ENCODE assay signal across 16 cellular contexts in the genomic region with DNA sequence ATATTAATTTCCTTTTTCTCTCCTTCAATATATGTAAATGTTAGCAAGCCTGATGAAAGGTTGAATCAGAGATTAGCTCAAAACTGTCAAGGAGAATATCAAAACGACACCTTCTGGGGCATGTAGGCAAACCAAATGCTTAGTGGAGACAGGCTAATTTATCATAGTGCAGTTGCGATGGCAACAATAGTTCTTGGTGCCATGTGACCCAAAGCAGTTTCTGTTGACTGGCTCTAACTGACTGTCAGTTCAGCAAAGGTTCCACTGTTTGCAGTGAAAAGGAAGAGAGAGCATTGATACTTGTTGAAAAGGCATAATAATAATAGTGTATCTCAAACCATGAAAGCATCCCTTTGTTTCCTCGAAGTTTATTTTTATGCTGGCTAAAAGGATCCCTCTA.
DNase-seq lines count a peak whose midpoint lies in the region; ATAC-seq and TF ChIP-seq lines count a peak whose summit lies in the region.
"Had no signal": no experiment of that assay in that cellular context is flagged by ENCODE, and none has a peak within 500 bp of the region (broad histone marks: within the 10 kb centered on the region; RNA-seq: fewer than 3 reads in every experiment).

No MANE protein-coding gene starts in this region.

- H3K4me1 Mint-ChIP-seq in endodermal cell = peaks cover 42% of the 10 kb centered on the region
- H3K4me1 Mint-ChIP-seq: naive B cell; stimulated activated memory B cell treated with anti-CD40 and anti-IgM and Interleukin-4, amounts not matched to agents 10 μg/mL and 1 μg/mL and 100 μg/mL, for 72 hours had no signal

- H3K9me3 Mint-ChIP-seq in endodermal cell = no peaks in the 10 kb centered on the region
- H3K9me3 Mint-ChIP-seq: stimulated activated memory B cell treated with anti-CD40 and anti-IgM and Interleukin-4, amounts not matched to agents 10 μg/mL and 1 μg/mL and 100 μg/mL, for 72 hours had no signal

- H3K27me3 Mint-ChIP-seq in endodermal cell (ENCODE audit: insufficient read depth) = no peaks in the 10 kb centered on the region
- H3K27me3 Mint-ChIP-seq: naive B cell; stimulated activated memory B cell treated with anti-CD40 and anti-IgM and Interleukin-4, amounts not matched to agents 10 μg/mL and 1 μg/mL and 100 μg/mL, for 72 hours had no signal

- H3K4me1 ChIP-seq in OCI-LY3 (ENCODE audit: low read length) = peaks cover 11% of the 10 kb centered on the region
- peaks cover 14% of the 10 kb centered on the region for H3K4me1 ChIP-seq in endodermal cell (ENCODE audit: control insufficient read depth, insufficient read depth, low read length)
- no peaks in the 10 kb centered on the region for H3K4me1 ChIP-seq in stomach
- H3K4me1 ChIP-seq: gastrocnemius medialis, vagina had no signal

- H3K27ac Mint-ChIP-seq in endodermal cell = no peak overlapping the region
- H3K27ac Mint-ChIP-seq: naive B cell; stimulated activated memory B cell treated with anti-CD40 and anti-IgM and Interleukin-4, amounts not matched to agents 10 μg/mL and 1 μg/mL and 100 μg/mL, for 72 hours had no signal

- H3K27me3 ChIP-seq in OCI-LY3 (ENCODE audit: low read depth, low read length) (no peaks in the 10 kb centered on the region), endodermal cell (ENCODE audit: control insufficient read depth, insufficient read depth, low read length, poor library complexity, severe bottlenecking) (no peaks in the 10 kb centered on the region), stomach (no peaks in the 10 kb centered on the region)
- H3K27me3 ChIP-seq: brain microvascular endothelial cell, gastrocnemius medialis, vagina had no signal

- no peaks in the 10 kb centered on the region for H3K9me3 ChIP-seq in OCI-LY3 (ENCODE audit: insufficient read depth, low read length)
- H3K9me3 ChIP-seq in endodermal cell (ENCODE audit: control insufficient read depth, low read length) = no peaks in the 10 kb centered on the region
- H3K9me3 ChIP-seq in stomach = no peaks in the 10 kb centered on the region
- H3K9me3 ChIP-seq: gastrocnemius medialis, vagina had no signal

- peak overlapping the region; percentile 33; the same call in 1 of the 2 replicates for H2AFZ ChIP-seq in OCI-LY3 (ENCODE audit: low read depth, low read length)

- ATAC-seq in GM18517 (IDR thresholded peaks at IDR 0.05; ENCODE audit: unreplicated experiment) = no peak
- no peak for ATAC-seq in GM21529 (IDR thresholded peaks at IDR 0.05; ENCODE audit: unreplicated experiment)
- ATAC-seq: gastrocnemius medialis; right cardiac atrium; stimulated activated memory B cell treated with anti-CD40 and anti-IgM and Interleukin-4, amounts not matched to agents 10 μg/mL and 1 μg/mL and 100 μg/mL, for 72 hours had no signal

- TF ChIP-seq CTCF in OCI-LY3 (IDR thresholded peaks at IDR 0.05; ENCODE audit: low read depth, low read length) (no peak), endodermal cell (conservative IDR thresholded peaks at IDR 0.05) (no peak), stomach (IDR thresholded peaks at IDR 0.05) (no peak)

- 57 to 72% methylated on average over 3 of the region's 3 CpGs for WGBS in endodermal cell (ENCODE audit: insufficient coverage in 1 of 2, insufficient read length in 1 of 2), 2 experiments
- 34 to 45% (median 41%) methylated on average over 3 of the region's 3 CpGs for WGBS in stomach, 5 donors

- H3K27ac ChIP-seq in OCI-LY3 (ENCODE audit: low read length) = no peak overlapping the region
- H3K27ac ChIP-seq in endodermal cell (ENCODE audit: low read depth, low read length) = peak overlapping the region; percentile 20
- no peak overlapping the region for H3K27ac ChIP-seq in stomach
- H3K27ac ChIP-seq: brain microvascular endothelial cell, gastrocnemius medialis, vagina had no signal

- H4K20me1 ChIP-seq in OCI-LY3 (ENCODE audit: insufficient read depth, low read length) = no peaks in the 10 kb centered on the region

- H3K9ac ChIP-seq in OCI-LY3 (ENCODE audit: low read length) (no peak overlapping the region), endodermal cell (ENCODE audit: extremely low read depth, low read length, poor library complexity, severe bottlenecking) (no peak overlapping the region)

- TF ChIP-seq POLR2A in stomach (IDR thresholded peaks at IDR 0.05) = no peak

- no peaks in the 10 kb centered on the region for H3K36me3 Mint-ChIP-seq in endodermal cell (ENCODE audit: low read depth)
- H3K36me3 Mint-ChIP-seq: naive B cell; stimulated activated memory B cell treated with anti-CD40 and anti-IgM and Interleukin-4, amounts not matched to agents 10 μg/mL and 1 μg/mL and 100 μg/mL, for 72 hours had no signal

- no peak overlapping the region for H3K4me3 ChIP-seq in OCI-LY3 (ENCODE audit: low read length)
- no peak overlapping the region for H3K4me3 ChIP-seq in endodermal cell (ENCODE audit: low read length)
- no peak overlapping the region for H3K4me3 ChIP-seq in stomach
- H3K4me3 ChIP-seq: gastrocnemius medialis, vagina had no signal

- H3K79me2 ChIP-seq in OCI-LY3 (ENCODE audit: low read length) = no peaks in the 10 kb centered on the region

- peak; percentile 26 for DNase-seq in NCI-H1417 treated with DMSO at 0.1 percent for 48 hours (lab: John Stamatoyannopoulos, UW)
- DNase-seq in endodermal cell = no peak
- peak; percentile 9 for DNase-seq in occipital lobe (lab: John Stamatoyannopoulos, UW)
- no peak for DNase-seq in HCEC 1CT
- DNase-seq in stomach = no peak
- DNase-seq: brain microvascular endothelial cell; gastrocnemius medialis; naive B cell; NCI-H1092 treated with DMSO at 0.1 percent for 48 hours; right cardiac atrium; stimulated activated CD4-positive, alpha-beta T cell treated with anti-CD3 and anti-CD28 coated beads, Interleukin-4, amount 100 ng/mL, for 4 hours had no signal

- no peak overlapping the region for H3K4me3 Mint-ChIP-seq in endodermal cell
- H3K4me3 Mint-ChIP-seq: naive B cell; stimulated activated memory B cell treated with anti-CD40 and anti-IgM and Interleukin-4, amounts not matched to agents 10 μg/mL and 1 μg/mL and 100 μg/mL, for 72 hours had no signal

- TF ChIP-seq EP300 in stomach (IDR thresholded peaks at IDR 0.05) = no peak

- H3K36me3 ChIP-seq in OCI-LY3 (replicated peaks; ENCODE audit: low read depth, low read length) = no peaks in the 10 kb centered on the region
- H3K36me3 ChIP-seq in endodermal cell (ENCODE audit: control insufficient read depth, insufficient read depth, low read length) = no peaks in the 10 kb centered on the region
- no peaks in the 10 kb centered on the region for H3K36me3 ChIP-seq in stomach
- H3K36me3 ChIP-seq: brain microvascular endothelial cell, gastrocnemius medialis, vagina had no signal

- intact Hi-C loops in stomach (cut with DNase I; ENCODE audit: low total_unique reads) = no loop called here

- no peak overlapping the region for H3K4me2 ChIP-seq in OCI-LY3 (ENCODE audit: low read length)

Comparison
In these comparisons a context has a peak if more than half of its experiments do, and no peak if none do; other contexts are left out.
1. DNase-seq: peak in NCI-H1417 treated with DMSO at 0.1 percent for 48 hours (single experiment) and occipital lobe (single experiment); none in endodermal cell (single experiment), HCEC 1CT (single experiment) and stomach (single experiment).